ENCODE assay signal across 23 cellular contexts in genomic region chr2:81050580-81050979, GRCh38.
"Had no signal": no experiment of that assay in that cellular context is flagged by ENCODE, and none has a peak within 500 bp of the region (broad histone marks: within the 10 kb centered on the region; RNA-seq: fewer than 3 reads in every experiment).

No MANE protein-coding gene starts in this region.

- H3K36me3 Mint-ChIP-seq: activated naive CD8-positive, alpha-beta T cell treated with anti-CD3 and anti-CD28 coated beads for 36 hours; brain; memory B cell; stimulated activated memory B cell treated with anti-CD40 and anti-IgM and Interleukin-4, amounts not matched to agents 10 μg/mL and 1 μg/mL and 100 μg/mL, for 72 hours had no signal

- H3K4me1 ChIP-seq: ascending aorta, gastroesophageal sphincter, upper lobe of left lung had no signal

- H3K36me3 ChIP-seq: ascending aorta, cardiac muscle cell, gastroesophageal sphincter, upper lobe of left lung had no signal

- H3K9me3 Mint-ChIP-seq: brain had no signal

- DNase-seq: activated CD4-positive, alpha-beta T cell treated with anti-CD3 and anti-CD28 coated beads for 48 hours; activated CD4-positive, alpha-beta T cell treated with anti-CD3 and anti-CD28 coated beads, Interleukin-2, amount 50 U/mL, for 48 hours; activated CD8-positive, alpha-beta memory T cell treated with anti-CD3 and anti-CD28 coated beads for 24 hours; activated effector memory CD4-positive, alpha-beta T cell treated with Interleukin-2 at 50 U/mL for 16 hours; activated naive CD4-positive, alpha-beta T cell treated with Interleukin-2 at 50 U/mL for 16 hours; activated naive CD8-positive, alpha-beta T cell treated with anti-CD3 and anti-CD28 coated beads for 36 hours; cortex of kidney; effector memory CD8-positive, alpha-beta T cell; head of caudate nucleus; natural killer cell; retina; stimulated activated CD4-positive, alpha-beta T cell treated with anti-CD3 and anti-CD28 coated beads, Interleukin-4, amount 100 ng/mL, for 24 hours; stimulated activated naive CD8-positive, alpha-beta T cell treated with anti-CD3 and anti-CD28 coated beads, Interleukin-15, amount 100 ng/mL, for 72 hours; substantia nigra; upper lobe of left lung had no signal

- H3K27me3 Mint-ChIP-seq: activated naive CD8-positive, alpha-beta T cell treated with anti-CD3 and anti-CD28 coated beads for 36 hours; brain; effector memory CD8-positive, alpha-beta T cell; memory B cell; stimulated activated memory B cell treated with anti-CD40 and anti-IgM and Interleukin-4, amounts not matched to agents 10 μg/mL and 1 μg/mL and 100 μg/mL, for 72 hours; stimulated activated naive CD8-positive, alpha-beta T cell treated with anti-CD3 and anti-CD28 coated beads, Interleukin-15, amount 100 ng/mL, for 72 hours had no signal

- H3K27ac Mint-ChIP-seq: activated naive CD8-positive, alpha-beta T cell treated with anti-CD3 and anti-CD28 coated beads for 36 hours; brain; effector memory CD8-positive, alpha-beta T cell; memory B cell; natural killer cell; stimulated activated memory B cell treated with anti-CD40 and anti-IgM and Interleukin-4, amounts not matched to agents 10 μg/mL and 1 μg/mL and 100 μg/mL, for 72 hours; stimulated activated naive CD8-positive, alpha-beta T cell treated with anti-CD3 and anti-CD28 coated beads, Interleukin-15, amount 100 ng/mL, for 72 hours had no signal

- H3K4me1 Mint-ChIP-seq: activated naive CD8-positive, alpha-beta T cell treated with anti-CD3 and anti-CD28 coated beads for 36 hours; memory B cell; natural killer cell; stimulated activated memory B cell treated with anti-CD40 and anti-IgM and Interleukin-4, amounts not matched to agents 10 μg/mL and 1 μg/mL and 100 μg/mL, for 72 hours; stimulated activated naive CD8-positive, alpha-beta T cell treated with anti-CD3 and anti-CD28 coated beads, Interleukin-15, amount 100 ng/mL, for 72 hours had no signal

- H3K4me3 ChIP-seq: ascending aorta, cardiac muscle cell, gastroesophageal sphincter, skin epidermis, upper lobe of left lung had no signal

- H3K4me3 Mint-ChIP-seq: activated naive CD8-positive, alpha-beta T cell treated with anti-CD3 and anti-CD28 coated beads for 36 hours; effector memory CD8-positive, alpha-beta T cell; memory B cell; natural killer cell; stimulated activated memory B cell treated with anti-CD40 and anti-IgM and Interleukin-4, amounts not matched to agents 10 μg/mL and 1 μg/mL and 100 μg/mL, for 72 hours; stimulated activated naive CD8-positive, alpha-beta T cell treated with anti-CD3 and anti-CD28 coated beads, Interleukin-15, amount 100 ng/mL, for 72 hours had no signal

- H3K27ac ChIP-seq: ascending aorta, cardiac muscle cell, gastroesophageal sphincter, skin epidermis, upper lobe of left lung had no signal

- H3K9me3 ChIP-seq: ascending aorta, gastroesophageal sphincter, upper lobe of left lung had no signal

- H3K27me3 ChIP-seq: ascending aorta, cardiac muscle cell, gastroesophageal sphincter, upper lobe of left lung had no signal

- ATAC-seq: effector memory CD8-positive, alpha-beta T cell; gastroesophageal sphincter; natural killer cell; sciatic nerve; stimulated activated memory B cell treated with anti-CD40 and anti-IgM and Interleukin-4, amounts not matched to agents 10 μg/mL and 1 μg/mL and 100 μg/mL, for 72 hours; stimulated activated naive CD8-positive, alpha-beta T cell treated with anti-CD3 and anti-CD28 coated beads, Interleukin-15, amount 100 ng/mL, for 72 hours had no signal
